21 cellular contexts compared by ENCODE assay signal in the genomic region with DNA sequence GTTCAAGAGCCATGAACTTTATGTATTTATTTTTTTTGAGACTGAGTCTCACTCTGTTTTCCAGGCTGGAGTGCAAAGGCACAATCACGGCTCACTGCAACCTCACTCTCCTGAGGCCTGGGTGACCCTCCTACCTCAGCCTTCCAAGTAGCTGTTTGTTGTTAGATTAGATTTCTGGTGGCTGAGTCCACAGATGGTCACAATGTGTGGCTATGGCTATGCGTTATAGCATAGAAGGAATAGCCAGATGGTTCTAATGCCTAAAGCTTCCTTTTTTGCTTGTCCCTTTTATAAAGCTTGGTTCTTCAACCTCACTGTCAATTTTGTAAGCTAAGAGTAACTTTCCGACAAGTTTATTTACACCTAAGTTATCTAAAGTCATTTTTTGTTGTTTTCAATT.
DNase-seq lines count a peak whose midpoint lies in the region; ATAC-seq, FAIRE-seq and TF ChIP-seq lines count a peak whose summit lies in the region.
"Had no signal": no experiment of that assay in that cellular context is flagged by ENCODE, and none has a peak within 500 bp of the region (broad histone marks: within the 10 kb centered on the region; RNA-seq: fewer than 3 reads in every experiment).

No MANE protein-coding gene starts in this region.

- intact Hi-C loops in left colon (cut with DNase I, micrococcal nuclease): loop anchor here in 1 of 2 donors (10.0 kb wide), 3 partner anchors 125 to 665 kb away; no protein-coding TSS in a partner anchor

- DNase-seq in AG09319 (ENCODE audit: extremely low read depth, low read depth) (peak; percentile 27), astrocyte (ENCODE audit: low read depth) (peak; percentile 11), foreskin fibroblast (peak; percentile 73 to 87), cerebellar nuclear complex (lab: John Stamatoyannopoulos, UW) (no peak), GF-D8 (lab: John Stamatoyannopoulos, UW) (no peak), left colon (no peak)
- no peak for DNase-seq in activated T-cell treated with anti-CD3 and anti-CD28 coated beads, Interleukin-2, amount 50 U/mL, for 1 hour
- DNase-seq: activated CD4-positive, alpha-beta T cell treated with anti-CD3 and anti-CD28 coated beads for 36 hours; activated CD8-positive, alpha-beta memory T cell treated with anti-CD3 and anti-CD28 coated beads, Interleukin-2, amount 10 ng/mL, durations not matched to agents 7 days and 5 days; CD8-positive, alpha-beta memory T cell; DMS79; dorsolateral prefrontal cortex; left lung; NCI-H1436 treated with DMSO at 0.1 percent for 48 hours; NCI-H526; psoas muscle; stimulated activated CD4-positive, alpha-beta T cell treated with anti-CD3 and anti-CD28 coated beads, Interleukin-1b, Interleukin-23, amount 100 ng/mL, for 48 hours; stimulated activated naive B cell treated with anti-CD40 and anti-IgM and Interleukin-4, amounts not matched to agents 10 μg/mL and 1 μg/mL and 100 μg/mL, for 72 hours had no signal

- 0 out of 2 replicates have a peak, but pooled peaks cover 3% of the 10 kb centered on the region for H3K4me1 ChIP-seq in HUES6 (ENCODE audit: control insufficient read depth, insufficient read depth, low read length)
- H3K4me1 ChIP-seq in astrocyte (ENCODE audit: insufficient read depth, low read length): peaks cover 21% of the 10 kb centered on the region
- H3K4me1 ChIP-seq: left lung, psoas muscle had no signal

- peak; percentile 45 for FAIRE-seq in astrocyte (lab: Jason Lieb, UNC)

- H3K27me3 ChIP-seq in HUES6 (ENCODE audit: control insufficient read depth, insufficient read depth, low read length) (no peaks in the 10 kb centered on the region), astrocyte (ENCODE audit: insufficient read depth, low read length) (no peaks in the 10 kb centered on the region)
- H3K27me3 ChIP-seq: dorsolateral prefrontal cortex, left lung had no signal

- TF ChIP-seq CTCF in AG09319 (IDR thresholded peaks at IDR 0.05; ENCODE audit: low read depth, low read length) (no peak), astrocyte (IDR thresholded peaks at IDR 0.05; ENCODE audit: insufficient read depth, low read depth, low read length) (no peak), foreskin fibroblast (IDR thresholded peaks at IDR 0.05; ENCODE audit: low read depth, low read length) (no peak)

- H3K9me3 ChIP-seq in HUES6 (ENCODE audit: control insufficient read depth, insufficient read depth, low read depth, low read length): no peaks in the 10 kb centered on the region
- H3K9me3 ChIP-seq in astrocyte (ENCODE audit: insufficient read depth, low read depth, low read length): no peaks in the 10 kb centered on the region
- H3K9me3 ChIP-seq: left lung, psoas muscle had no signal

- H3K4me3 Mint-ChIP-seq in astrocyte (ENCODE audit: unreplicated experiment): no peak overlapping the region
- H3K4me3 Mint-ChIP-seq: activated CD4-positive, alpha-beta T cell treated with anti-CD3 and anti-CD28 coated beads for 36 hours; activated CD8-positive, alpha-beta memory T cell treated with anti-CD3 and anti-CD28 coated beads, Interleukin-2, amount 10 ng/mL, durations not matched to agents 7 days and 5 days; CD8-positive, alpha-beta memory T cell; stimulated activated naive B cell treated with anti-CD40 and anti-IgM and Interleukin-4, amounts not matched to agents 10 μg/mL and 1 μg/mL and 100 μg/mL, for 72 hours had no signal

- H3K9me3 Mint-ChIP-seq in astrocyte (ENCODE audit: unreplicated experiment): no peaks in the 10 kb centered on the region

- H2AFZ ChIP-seq in astrocyte (ENCODE audit: low read depth, low read length): peak overlapping the region; percentile 45

- H3K4me3 ChIP-seq in HUES6 (ENCODE audit: low read depth, low read length): no peak overlapping the region
- no peak overlapping the region for H3K4me3 ChIP-seq in astrocyte (ENCODE audit: insufficient read depth, low read depth, low read length)
- H3K4me3 ChIP-seq in foreskin fibroblast (ENCODE audit: low read depth in 1 of 2, low read length in 2 of 2): no peak overlapping the region
- H3K4me3 ChIP-seq: dorsolateral prefrontal cortex, left lung, psoas muscle had no signal

- no peaks in the 10 kb centered on the region for H3K79me2 ChIP-seq in astrocyte (ENCODE audit: insufficient read depth, low read length)

- H3K27ac ChIP-seq in HUES6 (ENCODE audit: low read depth, low read length): peak overlapping the region; percentile 6; the same call in 1 of the 2 replicates
- peak overlapping the region; percentile 13 for H3K27ac ChIP-seq in astrocyte (ENCODE audit: low read depth, low read length)
- H3K27ac ChIP-seq: dorsolateral prefrontal cortex, left lung, psoas muscle had no signal

- H3K36me3 ChIP-seq in HUES6 (ENCODE audit: control insufficient read depth, insufficient read depth, low read length): no peaks in the 10 kb centered on the region
- H3K36me3 ChIP-seq in astrocyte (ENCODE audit: insufficient read depth, low read length): no peaks in the 10 kb centered on the region
- H3K36me3 ChIP-seq: left lung had no signal

- no peaks in the 10 kb centered on the region for H3K27me3 Mint-ChIP-seq in astrocyte (ENCODE audit: low read depth, unreplicated experiment)
- H3K27me3 Mint-ChIP-seq: activated CD8-positive, alpha-beta memory T cell treated with anti-CD3 and anti-CD28 coated beads, Interleukin-2, amount 10 ng/mL, durations not matched to agents 7 days and 5 days; stimulated activated naive B cell treated with anti-CD40 and anti-IgM and Interleukin-4, amounts not matched to agents 10 μg/mL and 1 μg/mL and 100 μg/mL, for 72 hours had no signal

- H3K36me3 Mint-ChIP-seq in astrocyte (ENCODE audit: low read depth, unreplicated experiment): no peaks in the 10 kb centered on the region
- H3K36me3 Mint-ChIP-seq: activated CD8-positive, alpha-beta memory T cell treated with anti-CD3 and anti-CD28 coated beads, Interleukin-2, amount 10 ng/mL, durations not matched to agents 7 days and 5 days; CD8-positive, alpha-beta memory T cell; stimulated activated naive B cell treated with anti-CD40 and anti-IgM and Interleukin-4, amounts not matched to agents 10 μg/mL and 1 μg/mL and 100 μg/mL, for 72 hours had no signal

- peak overlapping the region; percentile 12 for H3K4me2 ChIP-seq in astrocyte (ENCODE audit: low read length)

- no peaks in the 10 kb centered on the region for H4K20me1 ChIP-seq in astrocyte (ENCODE audit: insufficient read depth, low read length)

- no peak overlapping the region for H3K9ac ChIP-seq in HUES6 (ENCODE audit: low read length)
- no peak overlapping the region for H3K9ac ChIP-seq in astrocyte (ENCODE audit: low read length)

- H3K27ac Mint-ChIP-seq in astrocyte (ENCODE audit: unreplicated experiment): peak overlapping the region; percentile 91
- H3K27ac Mint-ChIP-seq: activated CD4-positive, alpha-beta T cell treated with anti-CD3 and anti-CD28 coated beads for 36 hours; activated CD8-positive, alpha-beta memory T cell treated with anti-CD3 and anti-CD28 coated beads, Interleukin-2, amount 10 ng/mL, durations not matched to agents 7 days and 5 days; CD8-positive, alpha-beta memory T cell; stimulated activated naive B cell treated with anti-CD40 and anti-IgM and Interleukin-4, amounts not matched to agents 10 μg/mL and 1 μg/mL and 100 μg/mL, for 72 hours had no signal

- H3K4me1 Mint-ChIP-seq in astrocyte (ENCODE audit: low read depth, unreplicated experiment): peaks cover 30% of the 10 kb centered on the region
- H3K4me1 Mint-ChIP-seq: activated CD4-positive, alpha-beta T cell treated with anti-CD3 and anti-CD28 coated beads for 36 hours; activated CD8-positive, alpha-beta memory T cell treated with anti-CD3 and anti-CD28 coated beads, Interleukin-2, amount 10 ng/mL, durations not matched to agents 7 days and 5 days; CD8-positive, alpha-beta memory T cell; stimulated activated naive B cell treated with anti-CD40 and anti-IgM and Interleukin-4, amounts not matched to agents 10 μg/mL and 1 μg/mL and 100 μg/mL, for 72 hours had no signal

- no peak for ATAC-seq in left colon
- ATAC-seq: activated CD4-positive, alpha-beta T cell treated with anti-CD3 and anti-CD28 coated beads for 36 hours; activated CD8-positive, alpha-beta memory T cell treated with anti-CD3 and anti-CD28 coated beads, Interleukin-2, amount 10 ng/mL, durations not matched to agents 7 days and 5 days; HCT116; left lung; psoas muscle; Right ventricle myocardium inferior; stimulated activated naive B cell treated with anti-CD40 and anti-IgM and Interleukin-4, amounts not matched to agents 10 μg/mL and 1 μg/mL and 100 μg/mL, for 72 hours had no signal

Comparison
In these comparisons a context has a peak if more than half of its experiments do, and no peak if none do; other contexts are left out.
1. DNase-seq: peak in AG09319 (single experiment), astrocyte (single experiment) and foreskin fibroblast (2 of 2); none in cerebellar nuclear complex (0 of 2), GF-D8 (single experiment), left colon (0 of 2) and activated T-cell treated with anti-CD3 and anti-CD28 coated beads, Interleukin-2, amount 50 U/mL, for 1 hour (single experiment).